ENCODE assay signal across 21 cellular contexts in the genomic region with DNA sequence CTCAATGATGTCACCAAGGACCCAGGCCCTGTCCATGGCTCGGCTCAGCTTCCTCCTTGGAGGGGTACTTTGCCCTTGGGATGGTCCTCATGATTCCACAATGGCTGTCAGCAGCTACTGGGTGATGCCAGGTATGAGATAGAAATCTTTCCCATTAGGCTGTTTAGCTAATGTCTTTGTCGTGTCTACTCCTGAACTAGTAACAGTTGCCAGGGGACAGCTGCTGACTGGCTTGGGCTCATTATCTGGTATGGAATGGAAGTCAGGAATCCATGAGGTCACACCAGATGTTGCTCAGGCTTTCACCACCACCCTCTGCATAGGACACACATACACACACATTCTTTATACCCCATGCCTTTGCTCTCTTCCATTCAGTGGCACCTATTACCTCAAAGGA. TPM values are rescaled to one million over a fixed set of nuclear protein-coding genes. Genes with fewer than 3 reads are reported as not detected.
DNase-seq lines count a peak whose midpoint lies in the region; ATAC-seq, FAIRE-seq and TF ChIP-seq lines count a peak whose summit lies in the region.
"Had no signal": no experiment of that assay in that cellular context is flagged by ENCODE, and none has a peak within 500 bp of the region (broad histone marks: within the 10 kb centered on the region; RNA-seq: fewer than 3 reads in every experiment).

No MANE protein-coding gene starts in this region.

- no peak for FAIRE-seq in GM12892 (lab: Jason Lieb, UNC)
- FAIRE-seq: endothelial cell of umbilical vein had no signal

- H3K14ac ChIP-seq in mesenchymal stem cell (ENCODE audit: low read length in 2 of 2) = no peak overlapping the region

- H3K27me3 ChIP-seq in brain microvascular endothelial cell (replicated peaks) = no peaks in the 10 kb centered on the region
- peaks cover 17 to 46% of the 10 kb centered on the region in 2 experiments for H3K27me3 ChIP-seq in mesenchymal stem cell (ENCODE audit: control insufficient read depth in 1 of 2, insufficient read depth in 1 of 2, low read length in 2 of 2)
- H3K27me3 ChIP-seq: colonic mucosa, ovary, upper lobe of left lung had no signal

- CTCF ChIA-PET in HEK293 (lab: Yijun Ruan, JAX) = interaction anchor here (0.8 to 4.7 kb wide), 6 partner anchors 9 to 55 kb away, joined by 3 to 34 read pairs (median 4); a partner anchor contains a TSS

- H3K9me3 ChIP-seq in HEK293 (ENCODE audit: control insufficient read depth, insufficient read depth, low read depth, low read length) (no peaks in the 10 kb centered on the region), mesenchymal stem cell (ENCODE audit: control insufficient read depth, low read length) (no peaks in the 10 kb centered on the region)
- H3K9me3 ChIP-seq: colonic mucosa, ovary, upper lobe of left lung had no signal

- H2BK120ac ChIP-seq in mesenchymal stem cell (ENCODE audit: low read depth, low read length) = no peak overlapping the region

- no peak overlapping the region for H3K4ac ChIP-seq in mesenchymal stem cell (ENCODE audit: low read depth in 1 of 2, low read length in 2 of 2)

- H2BK12ac ChIP-seq in mesenchymal stem cell (ENCODE audit: low read length in 2 of 2) = no peak overlapping the region

- DNase-seq in AG10803 (ENCODE audit: low read depth) (peak; percentile 93), brain microvascular endothelial cell (peak; percentile 44), mesenchymal stem cell (peak; percentile 53), GM12892 (ENCODE audit: insufficient read length) (no peak), NCI-H524 treated with DMSO at 0.1 percent for 48 hours (lab: John Stamatoyannopoulos, UW) (no peak)
- DNase-seq: activated CD4-positive, alpha-beta memory T cell treated with anti-CD3 and anti-CD28 coated beads for 36 hours; activated naive CD4-positive, alpha-beta T cell treated with Interleukin-2 at 50 U/mL for 16 hours; colonic mucosa; left ventricle myocardium superior; naive B cell; NCI-H1694; NCI-H446 treated with DMSO at 0.1 percent for 48 hours; ovary; stimulated activated CD4-positive, alpha-beta T cell treated with anti-CD3 and anti-CD28 coated beads, Interleukin-1b, Interleukin-23, amount 100 ng/mL, for 48 hours; upper lobe of left lung; WERI-Rb-1 had no signal

- POLR2A ChIA-PET in HEK293 (lab: Yijun Ruan, JAX) = interaction anchor here (0.5 to 2.0 kb wide), 3 partner anchors 10 to 19 kb away, joined by 3 to 15 read pairs (median 3); a partner anchor contains a TSS

- no peak for TF ChIP-seq CTCF in AG10803 (conservative IDR thresholded peaks at IDR 0.05; ENCODE audit: low read length)
- TF ChIP-seq CTCF in HEK293 (tag by site-specific recombination; IDR thresholded peaks at IDR 0.05) = no peak
- no peak for TF ChIP-seq CTCF in brain microvascular endothelial cell (IDR thresholded peaks at IDR 0.05; ENCODE audit: low read depth, low read length, missing control alignments)

- H4K8ac ChIP-seq in mesenchymal stem cell (ENCODE audit: low read length) = no peak overlapping the region

- no peak overlapping the region for H3K4me2 ChIP-seq in mesenchymal stem cell (ENCODE audit: low read length, poor library complexity, severe bottlenecking)

- H2AFZ ChIP-seq in mesenchymal stem cell (ENCODE audit: low read depth, low read length) = no peak overlapping the region

- H3K4me3 ChIP-seq in AG10803 (ENCODE audit: low read length) (no peak overlapping the region), HEK293 (ENCODE audit: low read depth, low read length) (no peak overlapping the region), brain microvascular endothelial cell (ENCODE audit: low read depth, low read length) (no peak overlapping the region), mesenchymal stem cell (ENCODE audit: insufficient read depth in 1 of 2, low read depth in 1 of 2, low read length in 2 of 2) (no peak overlapping the region)
- H3K4me3 ChIP-seq: colonic mucosa, ovary, upper lobe of left lung had no signal

- no peaks in the 10 kb centered on the region for H3K79me1 ChIP-seq in mesenchymal stem cell (replicated peaks; ENCODE audit: low read length, poor library complexity, severe bottlenecking)

- H3K27ac ChIP-seq in HEK293 (ENCODE audit: extremely low read depth, low read depth, low read length) (no peak overlapping the region), brain microvascular endothelial cell (no peak overlapping the region), mesenchymal stem cell (ENCODE audit: low read length, poor library complexity, severe bottlenecking) (no peak overlapping the region)
- H3K27ac ChIP-seq: colonic mucosa, ovary, upper lobe of left lung, WERI-Rb-1 had no signal

- H3K4me1 ChIP-seq in HEK293 (ENCODE audit: control insufficient read depth, insufficient read depth, low read length) (no peaks in the 10 kb centered on the region), mesenchymal stem cell (ENCODE audit: control insufficient read depth, insufficient read depth, low read depth, low read length) (no peaks in the 10 kb centered on the region)
- H3K4me1 ChIP-seq: colonic mucosa, upper lobe of left lung had no signal

- no peak overlapping the region for H2BK15ac ChIP-seq in mesenchymal stem cell (ENCODE audit: low read depth, poor library complexity, severe bottlenecking)

- no peak overlapping the region for H3K9ac ChIP-seq in mesenchymal stem cell (ENCODE audit: low read length)

- no peak overlapping the region for H3K18ac ChIP-seq in mesenchymal stem cell (ENCODE audit: low read depth in 1 of 2, low read length in 2 of 2)

- in situ Hi-C loops in brain microvascular endothelial cell (cut with HindIII; ENCODE audit: low pct_ligation_motif_present, low sequenced_read_pairs) = no loop called here

- no peaks in the 10 kb centered on the region for H3K36me3 ChIP-seq in HEK293 (ENCODE audit: control insufficient read depth in 2 of 2, insufficient read depth in 1 of 2, low read length in 2 of 2)
- H3K36me3 ChIP-seq in brain microvascular endothelial cell (replicated peaks) = no peaks in the 10 kb centered on the region
- H3K36me3 ChIP-seq in mesenchymal stem cell (ENCODE audit: control insufficient read depth in 1 of 2, insufficient read depth in 2 of 2, low read depth in 1 of 2, low read length in 2 of 2) = no peaks in the 10 kb centered on the region
- H3K36me3 ChIP-seq: colonic mucosa, ovary, upper lobe of left lung, WERI-Rb-1 had no signal

- no peak overlapping the region for H2AK5ac ChIP-seq in mesenchymal stem cell (ENCODE audit: low read length, severe bottlenecking)

- no peak for ATAC-seq in HG02885 (IDR thresholded peaks at IDR 0.05; ENCODE audit: poor library complexity, unreplicated experiment)
- no peak for ATAC-seq in HG02763 (IDR thresholded peaks at IDR 0.05; ENCODE audit: unreplicated experiment)
- ATAC-seq: left ventricle myocardium superior, sciatic nerve had no signal

- H2BK5ac ChIP-seq in mesenchymal stem cell (ENCODE audit: low read depth, low read length, poor library complexity, severe bottlenecking) = no peak overlapping the region

- no peak overlapping the region for H4K91ac ChIP-seq in mesenchymal stem cell (ENCODE audit: low read length)

- no peak overlapping the region for H3K23ac ChIP-seq in mesenchymal stem cell (ENCODE audit: low read length in 2 of 2)

- TF ChIP-seq POLR2A in GM12892 (IDR thresholded peaks at IDR 0.05; ENCODE audit: low read depth, low read length) = no peak

- WGBS in mesenchymal stem cell = 77% methylated on average over 2 of the region's 2 CpGs

TF ChIP-seq in HEK293, 187 proteins besides CTCF, POLR2A, EP300 and RAD21:
- no peak for TF ChIP-seq BCL11B (tag by site-specific recombination; IDR thresholded peaks at IDR 0.05; ENCODE audit: low read depth)
- peak; percentile 86 for TF ChIP-seq ZNF600 (tag by site-specific recombination; IDR thresholded peaks at IDR 0.05)
- peak; percentile 29; the same call in 1 of the 2 replicates for TF ChIP-seq PRDM1 (tag by site-specific recombination; IDR thresholded peaks at IDR 0.05)

RNA-seq across cellular contexts. Expression of a gene that starts 9.2 kb away (rescaled TPM):
- polyA plus RNA-seq in mesenchymal stem cell (2013, experiment 1 of 2) = not detected
- not detected for polyA plus RNA-seq in mesenchymal stem cell (2013, experiment 2 of 2)
- 0.34 TPM for polyA plus RNA-seq in GM12892 (2012; ENCODE audit: missing spikeins)
- polyA plus RNA-seq: endothelial cell of umbilical vein had no signal

RNA-seq across cellular contexts. Expression of a gene that starts 18.9 kb away (rescaled TPM):
- polyA plus RNA-seq in mesenchymal stem cell (2013, experiment 1 of 2) = 7.5 TPM
- 6.9 TPM for polyA plus RNA-seq in mesenchymal stem cell (2013, experiment 2 of 2)
- 21.9 TPM for polyA plus RNA-seq in GM12892 (2012; ENCODE audit: missing spikeins)

RNA-seq across cellular contexts. Expression of a gene that starts 32.8 kb away (rescaled TPM):
- polyA plus RNA-seq in mesenchymal stem cell (2013, experiment 1 of 2) = not detected
- polyA plus RNA-seq in mesenchymal stem cell (2013, experiment 2 of 2) = not detected
- polyA plus RNA-seq in GM12892 (2012; ENCODE audit: missing spikeins) = not detected
- polyA plus RNA-seq: endothelial cell of umbilical vein, ovary had no signal

RNA-seq across cellular contexts. Expression of a gene that starts 39.3 kb away (rescaled TPM):
- polyA plus RNA-seq in mesenchymal stem cell (2013, experiment 1 of 2) = 532 TPM
- polyA plus RNA-seq in mesenchymal stem cell (2013, experiment 2 of 2) = 549 TPM
- polyA plus RNA-seq in GM12892 (2012; ENCODE audit: missing spikeins) = 182 TPM

RNA-seq across cellular contexts. Expression of a gene that starts 42.5 kb away (rescaled TPM):
- 1.6 TPM for polyA plus RNA-seq in mesenchymal stem cell (2013, experiment 1 of 2)
- 1.8 TPM for polyA plus RNA-seq in mesenchymal stem cell (2013, experiment 2 of 2)
- polyA plus RNA-seq in GM12892 (2012; ENCODE audit: missing spikeins) = 0.28 TPM

Comparison
In these comparisons a context has a peak if more than half of its experiments do, and no peak if none do; other contexts are left out.
1. DNase-seq: peak in AG10803 (single experiment), brain microvascular endothelial cell (single experiment) and mesenchymal stem cell (single experiment); none in GM12892 (single experiment) and NCI-H524 treated with DMSO at 0.1 percent for 48 hours (single experiment).